In genomic region chr18:55856191-55856590, GRCh38 we compare ENCODE assay signal across 13 cellular contexts.
DNase-seq lines count a peak whose midpoint lies in the region; TF ChIP-seq lines count a peak whose summit lies in the region.
"Had no signal": no experiment of that assay in that cellular context is flagged by ENCODE, and none has a peak within 500 bp of the region (broad histone marks: within the 10 kb centered on the region; RNA-seq: fewer than 3 reads in every experiment).

No MANE protein-coding gene starts in this region.

- no peaks in the 10 kb centered on the region for H3K79me2 ChIP-seq in GM23248 (ENCODE audit: insufficient read depth)

- no peak overlapping the region for H2AFZ ChIP-seq in GM23248

- H3K9me3 ChIP-seq in GM23248 (ENCODE audit: low read depth) = no peaks in the 10 kb centered on the region
- no peaks in the 10 kb centered on the region for H3K9me3 ChIP-seq in prostate gland
- H3K9me3 ChIP-seq: spleen had no signal

- peak overlapping the region; percentile 51 for H3K4me2 ChIP-seq in GM23248 (ENCODE audit: unreplicated experiment)

- H3K9me2 ChIP-seq in GM23248 (ENCODE audit: insufficient read depth) = no peaks in the 10 kb centered on the region

- TF ChIP-seq POLR2A in prostate gland (IDR thresholded peaks at IDR 0.05) (no peak), lower leg skin (IDR thresholded peaks at IDR 0.05) (no peak)

- peaks cover 32% of the 10 kb centered on the region for H3K4me1 ChIP-seq in GM23248 (ENCODE audit: insufficient read depth)
- no peaks in the 10 kb centered on the region for H3K4me1 ChIP-seq in prostate gland (replicated peaks)
- H3K4me1 ChIP-seq: spleen had no signal

- H3K4me3 ChIP-seq in GM23248 (no peak overlapping the region), fibroblast of mammary gland (ENCODE audit: control insufficient read depth, low read depth, low read length) (no peak overlapping the region), prostate gland (no peak overlapping the region), lower leg skin (ENCODE audit: low read depth, poor library complexity, severe bottlenecking) (no peak overlapping the region)
- H3K4me3 ChIP-seq: spleen had no signal

- no peaks in the 10 kb centered on the region for H4K20me1 ChIP-seq in GM23248 (ENCODE audit: insufficient read depth)

- in situ Hi-C loops in GM23248 (cut with MboI) (loop anchor here (10.0 to 25.0 kb wide), 2 partner anchors 271 to 706 kb away; partner anchors contain the start of gene TCF4), SK-MEL-5 (cut with HindIII; ENCODE audit: low pct_unique_long_range_greater_than_20kb, low sequenced_read_pairs) (no loop called here)

- H3K36me3 ChIP-seq in GM23248 (ENCODE audit: low read depth) = no peaks in the 10 kb centered on the region
- H3K36me3 ChIP-seq in prostate gland = no peaks in the 10 kb centered on the region
- H3K36me3 ChIP-seq: spleen had no signal

- DNase-seq in GM23248 = peak; percentile 87
- peak; percentile 52 for DNase-seq in SK-MEL-5 (ENCODE audit: low read depth, low spot score)
- peak; percentile 61 for DNase-seq in fibroblast of mammary gland (ENCODE audit: low read depth)
- peak; percentile 63 for DNase-seq in prostate gland (ENCODE audit: low spot score)
- DNase-seq in NK-92 (lab: John Stamatoyannopoulos, UW; ENCODE audit: unreplicated experiment) = no peak
- DNase-seq in NCI-H345 treated with DMSO at 0.1 percent for 48 hours (lab: John Stamatoyannopoulos, UW; ENCODE audit: unreplicated experiment) = no peak
- no peak for DNase-seq in lower leg skin (ENCODE audit: low spot score in 2 of 2)
- DNase-seq in T-helper 9 cell = no peak
- DNase-seq: activated CD4-positive, alpha-beta T cell treated with anti-CD3 and anti-CD28 coated beads for 48 hours; activated naive CD4-positive, alpha-beta T cell treated with anti-CD3 and anti-CD28 coated beads for 36 hours; DMS153; RPMI8226; spleen had no signal

- H3K27me3 ChIP-seq in GM23248 (replicated peaks; ENCODE audit: insufficient read depth) = no peaks in the 10 kb centered on the region
- no peaks in the 10 kb centered on the region for H3K27me3 ChIP-seq in prostate gland (replicated peaks; ENCODE audit: insufficient read depth)

- H3K27ac ChIP-seq in GM23248 (peak overlapping the region; percentile 35), prostate gland (no peak overlapping the region)
- H3K27ac ChIP-seq: spleen had no signal

- H3K9ac ChIP-seq in GM23248 = no peak overlapping the region

- WGBS in GM23248 (ENCODE audit: low coverage in 1 of 2, low lambda C conversion rate in 2 of 2, missing lambda C conversion rate in 2 of 2), 2 experiments = 6 to 9% methylated on average over 2 of the region's 2 CpGs
- 40% methylated on average over 2 of the region's 2 CpGs for WGBS in prostate gland
- WGBS in lower leg skin, 2 donors = 43 to 51% methylated on average over 2 of the region's 2 CpGs

- TF ChIP-seq CTCF in fibroblast of mammary gland (conservative IDR thresholded peaks at IDR 0.05; ENCODE audit: control insufficient read depth, insufficient read depth, low read depth, low read length) = no peak
- no peak for TF ChIP-seq CTCF in prostate gland (IDR thresholded peaks at IDR 0.05)
- TF ChIP-seq CTCF in lower leg skin (IDR thresholded peaks at IDR 0.05) = no peak

- H3F3A ChIP-seq in GM23248 (ENCODE audit: insufficient read depth) = peaks cover 44% of the 10 kb centered on the region

- intact Hi-C loops in prostate gland (cut with DNase I) = no loop called here
- intact Hi-C loops in lower leg skin (cut with DNase I; ENCODE audit: low total_unique reads) = no loop called here

Comparison
In these comparisons a context has a peak if more than half of its experiments do, and no peak if none do; other contexts are left out.
1. DNase-seq: peak in GM23248 (single experiment), SK-MEL-5 (single experiment), fibroblast of mammary gland (single experiment) and prostate gland (single experiment); none in NK-92 (single experiment), NCI-H345 treated with DMSO at 0.1 percent for 48 hours (single experiment), lower leg skin (0 of 2) and T-helper 9 cell (single experiment).